Comparison of ENCODE assay signal across 8 cellular contexts in genomic region chr10:91210435-91210834, GRCh38. TPM values are rescaled to one million over a fixed set of nuclear protein-coding genes. Genes with fewer than 3 reads are reported as not detected.
DNase-seq lines count a peak whose midpoint lies in the region; ATAC-seq lines count a peak whose summit lies in the region.

No MANE protein-coding gene starts in this region.

- peak; percentile 89 for ATAC-seq in GM19452 (IDR thresholded peaks at IDR 0.05; ENCODE audit: unreplicated experiment)
- peak; percentile 80 for ATAC-seq in HG03196 (IDR thresholded peaks at IDR 0.05; ENCODE audit: unreplicated experiment)
- ATAC-seq in stimulated activated naive B cell treated with anti-CD40 and anti-IgM and Interleukin-4, amounts not matched to agents 10 μg/mL and 1 μg/mL and 100 μg/mL, for 72 hours (replicated peaks) = peak; percentile 69 to 84
- no peak for ATAC-seq in sciatic nerve

- H3K4me3 Mint-ChIP-seq in stimulated activated naive B cell treated with anti-CD40 and anti-IgM and Interleukin-4, amounts not matched to agents 10 μg/mL and 1 μg/mL and 100 μg/mL, for 72 hours = no peak overlapping the region

- intact Hi-C loops in sciatic nerve (cut with DNase I) = no loop called here

- no peaks in the 10 kb centered on the region for H3K9me3 Mint-ChIP-seq in stimulated activated naive B cell treated with anti-CD40 and anti-IgM and Interleukin-4, amounts not matched to agents 10 μg/mL and 1 μg/mL and 100 μg/mL, for 72 hours

- peaks cover 3 to 12% of the 10 kb centered on the region in 2 donors for H3K36me3 Mint-ChIP-seq in stimulated activated naive B cell treated with anti-CD40 and anti-IgM and Interleukin-4, amounts not matched to agents 10 μg/mL and 1 μg/mL and 100 μg/mL, for 72 hours

- H3K27ac Mint-ChIP-seq in stimulated activated naive B cell treated with anti-CD40 and anti-IgM and Interleukin-4, amounts not matched to agents 10 μg/mL and 1 μg/mL and 100 μg/mL, for 72 hours = peak overlapping the region; percentile 81

- H3K27me3 Mint-ChIP-seq in stimulated activated naive B cell treated with anti-CD40 and anti-IgM and Interleukin-4, amounts not matched to agents 10 μg/mL and 1 μg/mL and 100 μg/mL, for 72 hours = no peaks in the 10 kb centered on the region

- H3K4me1 Mint-ChIP-seq in stimulated activated naive B cell treated with anti-CD40 and anti-IgM and Interleukin-4, amounts not matched to agents 10 μg/mL and 1 μg/mL and 100 μg/mL, for 72 hours = peaks cover 51 to 77% of the 10 kb centered on the region in 2 donors

- peak; percentile 92 for DNase-seq in COR-L47 (lab: John Stamatoyannopoulos, UW)
- DNase-seq in NCI-H748 treated with DMSO at 0.1 percent for 48 hours (lab: John Stamatoyannopoulos, UW) = peak; percentile 94
- DNase-seq in stimulated activated naive B cell treated with anti-CD40 and anti-IgM and Interleukin-4, amounts not matched to agents 10 μg/mL and 1 μg/mL and 100 μg/mL, for 72 hours = peak; percentile 23
- DNase-seq in sciatic nerve (ENCODE audit: low spot score) = no peak
- DNase-seq in activated CD4-positive, CD25-positive, alpha-beta regulatory T cell treated with anti-CD3 and anti-CD28 coated beads, Interleukin-2, amount 50 U/mL, for 72 hours = no peak
- DNase-seq in NCI-H446 (lab: John Stamatoyannopoulos, UW) = no peak

RNA-seq across cellular contexts. Expression of gene PCGF5, which starts 10.0 kb away (rescaled TPM):
- total RNA-seq in sciatic nerve = 54.2 TPM

Comparison
In these comparisons a context has a peak if more than half of its experiments do, and no peak if none do; other contexts are left out.
1. DNase-seq: peak in COR-L47 (single experiment), NCI-H748 treated with DMSO at 0.1 percent for 48 hours (single experiment) and stimulated activated naive B cell treated with anti-CD40 and anti-IgM and Interleukin-4, amounts not matched to agents 10 μg/mL and 1 μg/mL and 100 μg/mL, for 72 hours (single experiment); none in sciatic nerve (single experiment), activated CD4-positive, CD25-positive, alpha-beta regulatory T cell treated with anti-CD3 and anti-CD28 coated beads, Interleukin-2, amount 50 U/mL, for 72 hours (single experiment) and NCI-H446 (0 of 2).